In genomic region chr15:34732430-34732829, GRCh38 we compare ENCODE assay signal across 22 cellular contexts. TPM values are rescaled to one million over a fixed set of nuclear protein-coding genes. Genes with fewer than 3 reads are reported as not detected.
"Had no signal": no experiment of that assay in that cellular context is flagged by ENCODE, and none has a peak within 500 bp of the region (broad histone marks: within the 10 kb centered on the region; RNA-seq: fewer than 3 reads in every experiment).

No MANE protein-coding gene starts in this region.

- H3K4me1 Mint-ChIP-seq: activated T-helper 17 cell treated with anti-CD3 and anti-CD28 coated beads, Interleukin-2, amount 50 U/mL, for 72 hours had no signal

- H3K27ac ChIP-seq: coronary artery, gastrocnemius medialis, heart right ventricle, spleen, upper lobe of left lung, VCaP had no signal

- H3K9me3 Mint-ChIP-seq: activated naive CD4-positive, alpha-beta T cell treated with anti-CD3 and anti-CD28 coated beads for 36 hours; activated T-helper 17 cell treated with anti-CD3 and anti-CD28 coated beads, Interleukin-2, amount 50 U/mL, for 72 hours; nephron progenitor cell had no signal

- H3K27me3 ChIP-seq: heart right ventricle, upper lobe of left lung had no signal

- DNase-seq: activated CD4-positive, alpha-beta T cell treated with anti-CD3 and anti-CD28 coated beads for 4 hours; activated CD8-positive, alpha-beta memory T cell treated with anti-CD3 and anti-CD28 coated beads for 24 hours; activated naive CD4-positive, alpha-beta T cell treated with anti-CD3 and anti-CD28 coated beads for 36 hours; activated T-cell treated with anti-CD3 and anti-CD28 coated beads for 4 hours; caudate nucleus; effector CD4-positive, alpha-beta T cell; gastrocnemius medialis; heart right ventricle; nephron progenitor cell; spleen; stimulated activated CD4-positive, alpha-beta T cell treated with anti-CD3 and anti-CD28 coated beads, Interleukin-2, amount 100 ng/mL, for 24 hours; stimulated activated naive CD4-positive, alpha-beta T cell; upper lobe of left lung had no signal

- H3K4me3 Mint-ChIP-seq: activated naive CD4-positive, alpha-beta T cell treated with anti-CD3 and anti-CD28 coated beads for 36 hours; activated T-helper 17 cell treated with anti-CD3 and anti-CD28 coated beads, Interleukin-2, amount 50 U/mL, for 72 hours; nephron progenitor cell had no signal

- H3K4me1 ChIP-seq: heart right ventricle, spleen, upper lobe of left lung had no signal

- ATAC-seq: activated T-helper 17 cell treated with anti-CD3 and anti-CD28 coated beads, Interleukin-2, amount 50 U/mL, for 72 hours; gastrocnemius medialis; heart right ventricle; left lobe of liver; sciatic nerve had no signal

- H3K27ac Mint-ChIP-seq: activated naive CD4-positive, alpha-beta T cell treated with anti-CD3 and anti-CD28 coated beads for 36 hours; activated T-helper 17 cell treated with anti-CD3 and anti-CD28 coated beads, Interleukin-2, amount 50 U/mL, for 72 hours; nephron progenitor cell had no signal

RNA-seq across cellular contexts. Expression of gene GJD2, which starts 22.4 kb away (rescaled TPM):
- total RNA-seq: activated naive CD4-positive, alpha-beta T cell treated with anti-CD3 and anti-CD28 coated beads for 36 hours; activated T-helper 17 cell treated with anti-CD3 and anti-CD28 coated beads, Interleukin-2, amount 50 U/mL, for 72 hours; endothelial cell of umbilical vein; fibroblast of lung; gastrocnemius medialis; left lobe of liver; osteoblast; pulmonary artery endothelial cell; sciatic nerve; spleen; upper lobe of left lung had no signal
- polyA plus RNA-seq: endothelial cell of umbilical vein, fibroblast of lung had no signal
